ENCODE assay signal across 6 cellular contexts in the genomic region with DNA sequence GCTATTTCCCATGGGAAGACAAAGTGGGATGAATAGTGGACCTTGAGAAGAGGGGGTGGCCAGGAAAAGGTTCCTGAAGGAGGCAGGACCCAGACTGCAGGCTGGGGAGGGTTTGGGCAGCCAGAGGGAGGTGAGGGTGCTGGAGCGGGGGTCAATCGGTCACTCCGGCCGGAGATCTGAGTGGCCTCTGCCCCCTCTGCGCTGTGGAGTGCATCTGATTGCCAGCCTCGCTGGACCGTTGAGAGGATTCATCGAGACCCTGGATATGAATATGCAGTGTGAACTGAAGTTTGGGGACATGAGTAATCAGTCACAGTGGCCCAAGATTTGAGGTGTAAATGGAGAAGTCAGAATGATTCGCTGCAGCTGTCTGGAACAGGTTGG. TPM values are rescaled to one million over a fixed set of nuclear protein-coding genes. Genes with fewer than 3 reads are reported as not detected.
DNase-seq lines count a peak whose midpoint lies in the region; ATAC-seq and TF ChIP-seq lines count a peak whose summit lies in the region.

No MANE protein-coding gene starts in this region.

- peak overlapping the region; percentile 100 for H3K27ac Mint-ChIP-seq in CD4-positive, CD25-positive, alpha-beta regulatory T cell
- H3K27ac Mint-ChIP-seq in activated T-helper 17 cell treated with anti-CD3 and anti-CD28 coated beads, Interleukin-2, amount 50 U/mL, for 72 hours = peak overlapping the region; percentile 100

- no peaks in the 10 kb centered on the region for H3K9me3 ChIP-seq in CD4-positive, CD25-positive, alpha-beta regulatory T cell (ENCODE audit: control insufficient read depth in 2 of 2, low read length in 2 of 2)
- no peaks in the 10 kb centered on the region for H3K9me3 ChIP-seq in lower lobe of right lung

- peak overlapping the region; percentile 96 for H3K4me3 ChIP-seq in CD4-positive, CD25-positive, alpha-beta regulatory T cell (ENCODE audit: low read depth, low read length)
- peak overlapping the region; percentile 98 for H3K4me3 ChIP-seq in lower lobe of right lung

- peak overlapping the region; percentile 96 to 100 (median 99) for H3K4me3 Mint-ChIP-seq in CD4-positive, CD25-positive, alpha-beta regulatory T cell
- peak overlapping the region; percentile 96 for H3K4me3 Mint-ChIP-seq in activated T-helper 17 cell treated with anti-CD3 and anti-CD28 coated beads, Interleukin-2, amount 50 U/mL, for 72 hours

- H3K4me1 ChIP-seq in CD4-positive, CD25-positive, alpha-beta regulatory T cell (ENCODE audit: control insufficient read depth, insufficient read depth, low read length, poor library complexity, severe bottlenecking) = peaks cover 61% of the 10 kb centered on the region
- H3K4me1 ChIP-seq in lower lobe of right lung = peaks cover 73% of the 10 kb centered on the region

- peaks cover 14 to 68% (median 47%) of the 10 kb centered on the region in 4 donors for H3K4me1 Mint-ChIP-seq in CD4-positive, CD25-positive, alpha-beta regulatory T cell
- peaks cover 50% of the 10 kb centered on the region for H3K4me1 Mint-ChIP-seq in activated T-helper 17 cell treated with anti-CD3 and anti-CD28 coated beads, Interleukin-2, amount 50 U/mL, for 72 hours

- DNase-seq in CD4-positive, CD25-positive, alpha-beta regulatory T cell = no peak
- DNase-seq in lower lobe of right lung = no peak
- DNase-seq in COLO829 (ENCODE audit: low spot score) = no peak
- no peak for DNase-seq in T1000 (lab: John Stamatoyannopoulos, UW)
- no peak for DNase-seq in activated CD4-positive, alpha-beta T cell treated with anti-CD3 and anti-CD28 coated beads for 4 hours

- no peak for ATAC-seq in CD4-positive, CD25-positive, alpha-beta regulatory T cell (ENCODE audit: low read depth in 2 of 2)
- peak; percentile 41 for ATAC-seq in activated T-helper 17 cell treated with anti-CD3 and anti-CD28 coated beads, Interleukin-2, amount 50 U/mL, for 72 hours (replicated peaks)
- peak in 1 of 2 donors; percentile 3 for ATAC-seq in lower lobe of right lung

- H3K36me3 Mint-ChIP-seq in CD4-positive, CD25-positive, alpha-beta regulatory T cell = peaks cover 28% of the 10 kb centered on the region
- peaks cover 40% of the 10 kb centered on the region for H3K36me3 Mint-ChIP-seq in activated T-helper 17 cell treated with anti-CD3 and anti-CD28 coated beads, Interleukin-2, amount 50 U/mL, for 72 hours (ENCODE audit: low read depth)

- no peaks in the 10 kb centered on the region for H3K36me3 ChIP-seq in CD4-positive, CD25-positive, alpha-beta regulatory T cell (ENCODE audit: control insufficient read depth, insufficient read depth, low read length)
- H3K36me3 ChIP-seq in lower lobe of right lung = no peaks in the 10 kb centered on the region

- intact Hi-C loops in lower lobe of right lung (cut with DNase I) = no loop called here

- no peak for TF ChIP-seq CTCF in lower lobe of right lung (IDR thresholded peaks at IDR 0.05)

- H3K9me3 Mint-ChIP-seq in CD4-positive, CD25-positive, alpha-beta regulatory T cell = peaks cover 0 to 2% (median 0%) of the 10 kb centered on the region in 7 donors
- peaks cover 3% of the 10 kb centered on the region for H3K9me3 Mint-ChIP-seq in activated T-helper 17 cell treated with anti-CD3 and anti-CD28 coated beads, Interleukin-2, amount 50 U/mL, for 72 hours

- H3K27me3 ChIP-seq in CD4-positive, CD25-positive, alpha-beta regulatory T cell (ENCODE audit: control insufficient read depth, insufficient read depth, low read length) = no peaks in the 10 kb centered on the region
- no peaks in the 10 kb centered on the region for H3K27me3 ChIP-seq in lower lobe of right lung (ENCODE audit: low read depth)

- H3K27me3 Mint-ChIP-seq in CD4-positive, CD25-positive, alpha-beta regulatory T cell = peaks cover 11% of the 10 kb centered on the region
- H3K27me3 Mint-ChIP-seq in activated T-helper 17 cell treated with anti-CD3 and anti-CD28 coated beads, Interleukin-2, amount 50 U/mL, for 72 hours = no peaks in the 10 kb centered on the region

- peak overlapping the region; percentile 100 for H3K27ac ChIP-seq in CD4-positive, CD25-positive, alpha-beta regulatory T cell (ENCODE audit: insufficient read depth, low read length, poor library complexity, severe bottlenecking)
- peak overlapping the region; percentile 99 for H3K27ac ChIP-seq in lower lobe of right lung

RNA-seq across cellular contexts. Expression of gene ZNF580, which starts 5.5 kb away (rescaled TPM):
- 30.8 TPM for total RNA-seq in CD4-positive, CD25-positive, alpha-beta regulatory T cell
- 10 to 100 TPM; 14.3 to 18.9 (median 16.0) TPM for polyA plus RNA-seq in CD4-positive, CD25-positive, alpha-beta regulatory T cell
- 10 to 100 TPM; 21.9 to 22.2 TPM for total RNA-seq in activated T-helper 17 cell treated with anti-CD3 and anti-CD28 coated beads, Interleukin-2, amount 50 U/mL, for 72 hours
- total RNA-seq in lower lobe of right lung = 35.2 TPM

RNA-seq across cellular contexts. Expression of gene ZNF581, which starts 8.1 kb away (rescaled TPM):
- total RNA-seq in CD4-positive, CD25-positive, alpha-beta regulatory T cell = 23.7 TPM
- polyA plus RNA-seq in CD4-positive, CD25-positive, alpha-beta regulatory T cell = 10 to 100 TPM; 26.5 to 36.6 (median 35.1) TPM
- total RNA-seq in activated T-helper 17 cell treated with anti-CD3 and anti-CD28 coated beads, Interleukin-2, amount 50 U/mL, for 72 hours = 10 to 100 TPM; 26.4 to 35.6 TPM
- 22.7 TPM for total RNA-seq in lower lobe of right lung

RNA-seq across cellular contexts. Expression of gene ZNF784, which starts 11.0 kb away (rescaled TPM):
- total RNA-seq in CD4-positive, CD25-positive, alpha-beta regulatory T cell = 11.1 TPM
- 1 to 10 TPM; 1.0 to 2.4 (median 1.6) TPM for polyA plus RNA-seq in CD4-positive, CD25-positive, alpha-beta regulatory T cell
- 1 to 10 TPM; 4.6 to 5.3 TPM for total RNA-seq in activated T-helper 17 cell treated with anti-CD3 and anti-CD28 coated beads, Interleukin-2, amount 50 U/mL, for 72 hours
- 7.1 TPM for total RNA-seq in lower lobe of right lung

RNA-seq across cellular contexts. Expression of gene CCDC106, which starts 12.7 kb away (rescaled TPM):
- 0.99 TPM for total RNA-seq in CD4-positive, CD25-positive, alpha-beta regulatory T cell
- 1 to 10 TPM in 1 of 4 donors, under 1 TPM in 3; 0.22 to 1.0 (median 0.51) TPM for polyA plus RNA-seq in CD4-positive, CD25-positive, alpha-beta regulatory T cell
- total RNA-seq in activated T-helper 17 cell treated with anti-CD3 and anti-CD28 coated beads, Interleukin-2, amount 50 U/mL, for 72 hours = 1 to 10 TPM; 2.4 to 2.6 TPM
- 11.6 TPM for total RNA-seq in lower lobe of right lung

RNA-seq across cellular contexts. Expression of gene U2AF2, which starts 19.5 kb away (rescaled TPM):
- 283 TPM for total RNA-seq in CD4-positive, CD25-positive, alpha-beta regulatory T cell
- 1 to 10 TPM; 7.2 to 9.3 (median 8.2) TPM for polyA plus RNA-seq in CD4-positive, CD25-positive, alpha-beta regulatory T cell
- total RNA-seq in activated T-helper 17 cell treated with anti-CD3 and anti-CD28 coated beads, Interleukin-2, amount 50 U/mL, for 72 hours = 100 to 1,000 TPM; 254 to 333 TPM
- total RNA-seq in lower lobe of right lung = 143 TPM
